8 cellular contexts compared by ENCODE assay signal in the genomic region with DNA sequence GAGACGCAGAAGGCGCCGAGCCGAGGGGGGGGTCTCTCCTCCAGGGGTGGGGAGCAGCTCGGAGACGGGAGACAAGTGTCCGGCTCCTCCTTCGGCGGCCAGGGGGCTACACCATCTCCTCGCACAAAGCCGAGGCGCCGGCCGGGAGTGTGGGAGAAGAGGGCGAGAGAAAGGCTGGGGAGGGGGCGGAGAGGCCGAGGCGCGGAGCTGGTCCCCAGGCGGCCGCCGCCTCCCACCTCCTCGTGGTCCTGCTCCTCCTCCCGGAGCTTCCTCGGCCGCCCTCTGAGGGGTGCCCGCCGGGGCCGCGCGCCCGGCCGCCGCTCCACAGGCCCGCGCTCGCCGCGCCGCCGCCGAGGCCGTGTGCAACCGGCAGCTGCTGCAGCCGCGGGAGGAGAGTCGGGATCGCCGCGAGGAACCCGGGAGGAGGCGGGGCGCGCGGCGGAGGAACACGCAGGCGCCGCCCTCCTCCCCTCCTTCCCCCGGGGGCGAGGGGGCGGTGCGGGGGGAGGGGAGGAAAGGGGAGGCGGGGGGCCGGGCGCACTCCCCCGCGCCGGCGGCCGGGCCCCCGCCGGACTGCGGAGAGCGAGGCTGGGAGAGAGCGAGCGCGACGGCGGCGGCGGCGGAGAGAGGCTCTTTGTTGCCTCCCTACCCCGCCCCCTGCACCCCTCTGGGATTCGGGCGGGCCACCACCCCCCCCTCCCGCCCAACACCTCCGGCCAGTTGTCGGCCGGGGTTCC. TPM values are rescaled to one million over a fixed set of nuclear protein-coding genes. Genes with fewer than 3 reads are reported as not detected.
DNase-seq lines count a peak whose midpoint lies in the region; ATAC-seq, FAIRE-seq and TF ChIP-seq lines count a peak whose summit lies in the region.

Gene ENAH, minus strand, starts transcription at position 398 of the 737 bp plus-strand sequence. CDS start 433 bp downstream, outside the sequence.

- ATAC-seq in HG03342 (IDR thresholded peaks at IDR 0.05; ENCODE audit: unreplicated experiment): peak; percentile 60
- peak; percentile 85 for ATAC-seq in esophagus mucosa
- ATAC-seq in stimulated activated naive CD8-positive, alpha-beta T cell treated with anti-CD3 and anti-CD28 coated beads, Interleukin-15, Interleukin-2, amounts not matched to agents 100 U/mL and 50 U/mL, for 24 hours: peak; percentile 61

- no peaks in the 10 kb centered on the region for H3K9me3 Mint-ChIP-seq in activated T-cell treated with anti-CD3 and anti-CD28 coated beads, Interleukin-2, amount 50 U/mL, for 24 hours

- H3K27ac Mint-ChIP-seq in activated T-cell treated with anti-CD3 and anti-CD28 coated beads, Interleukin-2, amount 50 U/mL, for 24 hours: no peak within 1 kb of the TSS

- no peaks in the 10 kb centered on the region for H3K9me3 ChIP-seq in mononuclear cell (ENCODE audit: low read depth, low read length)

- H3K4me1 ChIP-seq in mononuclear cell (ENCODE audit: insufficient read depth, low read length): peaks cover 17% of the 10 kb centered on the region

- DNase-seq in GM12891 (ENCODE audit: insufficient read length, low spot score) (peak; percentile 60), NCI-H748 treated with DMSO at 0.1 percent for 48 hours (lab: John Stamatoyannopoulos, UW) (peak; percentile 38)
- DNase-seq in activated T-cell treated with anti-CD3 and anti-CD28 coated beads, Interleukin-2, amount 50 U/mL, for 24 hours: peak; percentile 70
- peak; percentile 56 for DNase-seq in stimulated activated naive CD8-positive, alpha-beta T cell treated with anti-CD3 and anti-CD28 coated beads, Interleukin-15, Interleukin-2, amounts not matched to agents 100 U/mL and 50 U/mL, for 24 hours
- DNase-seq in NK-92 treated with Interleukin-12 subunit alpha and Interleukin-12 subunit beta, amount 100 ng/mL, for 24 hours (lab: John Stamatoyannopoulos, UW): no peak

- no peaks in the 10 kb centered on the region for H3K36me3 Mint-ChIP-seq in activated T-cell treated with anti-CD3 and anti-CD28 coated beads, Interleukin-2, amount 50 U/mL, for 24 hours (ENCODE audit: low read depth)

- H3K27me3 Mint-ChIP-seq in activated T-cell treated with anti-CD3 and anti-CD28 coated beads, Interleukin-2, amount 50 U/mL, for 24 hours: peaks cover 47% of the 10 kb centered on the region

- H3K4me1 Mint-ChIP-seq in activated T-cell treated with anti-CD3 and anti-CD28 coated beads, Interleukin-2, amount 50 U/mL, for 24 hours (ENCODE audit: low read depth): peaks cover 13% of the 10 kb centered on the region

- H3K4me3 ChIP-seq in mononuclear cell (ENCODE audit: low read length): peak within 1 kb of the TSS; percentile 35

- no peak for TF ChIP-seq POLR2A in GM12891 (IDR thresholded peaks at IDR 0.05; ENCODE audit: low read depth, low read length)

- peaks cover 56% of the 10 kb centered on the region for H3K27me3 ChIP-seq in mononuclear cell (ENCODE audit: insufficient read depth, low read length)

- H3K4me3 Mint-ChIP-seq in activated T-cell treated with anti-CD3 and anti-CD28 coated beads, Interleukin-2, amount 50 U/mL, for 24 hours: peak within 1 kb of the TSS; percentile 82

- no peak for FAIRE-seq in GM12891 (lab: Jason Lieb, UNC)

TF ChIP-seq in GM12891, 5 proteins besides CTCF, POLR2A, EP300 and RAD21:
- TF ChIP-seq SPI1 (IDR thresholded peaks at IDR 0.05; ENCODE audit: low read depth, low read length) (no peak), POU2F2 (IDR thresholded peaks at IDR 0.05; ENCODE audit: low read depth, low read length) (no peak), TAF1 (IDR thresholded peaks at IDR 0.05; ENCODE audit: low read depth, low read length) (no peak), PAX5 (IDR thresholded peaks at IDR 0.05; ENCODE audit: insufficient read depth, low read length, severe bottlenecking) (no peak), POLR2AphosphoS5 (IDR thresholded peaks at IDR 0.05; ENCODE audit: low read depth, low read length) (no peak)

RNA-seq across cellular contexts. Expression of gene ENAH, which starts in this region (rescaled TPM):
- polyA plus RNA-seq in GM12891 (2012; ENCODE audit: low read depth, missing spikeins): not detected
- total RNA-seq in esophagus mucosa (41.0 TPM), mononuclear cell (0.52 TPM)

Comparison
In these comparisons a context has a peak if more than half of its experiments do, and no peak if none do; other contexts are left out.
1. RNA of gene ENAH (total RNA-seq): 41.0 TPM in esophagus mucosa (single experiment); 0.52 TPM in mononuclear cell (single experiment); every median in the first group is over 10 times any median in the second.
2. Peak in every context shown above with its lines, with median percentiles within 50 percentile points of each other: ATAC-seq.